In the genomic region with DNA sequence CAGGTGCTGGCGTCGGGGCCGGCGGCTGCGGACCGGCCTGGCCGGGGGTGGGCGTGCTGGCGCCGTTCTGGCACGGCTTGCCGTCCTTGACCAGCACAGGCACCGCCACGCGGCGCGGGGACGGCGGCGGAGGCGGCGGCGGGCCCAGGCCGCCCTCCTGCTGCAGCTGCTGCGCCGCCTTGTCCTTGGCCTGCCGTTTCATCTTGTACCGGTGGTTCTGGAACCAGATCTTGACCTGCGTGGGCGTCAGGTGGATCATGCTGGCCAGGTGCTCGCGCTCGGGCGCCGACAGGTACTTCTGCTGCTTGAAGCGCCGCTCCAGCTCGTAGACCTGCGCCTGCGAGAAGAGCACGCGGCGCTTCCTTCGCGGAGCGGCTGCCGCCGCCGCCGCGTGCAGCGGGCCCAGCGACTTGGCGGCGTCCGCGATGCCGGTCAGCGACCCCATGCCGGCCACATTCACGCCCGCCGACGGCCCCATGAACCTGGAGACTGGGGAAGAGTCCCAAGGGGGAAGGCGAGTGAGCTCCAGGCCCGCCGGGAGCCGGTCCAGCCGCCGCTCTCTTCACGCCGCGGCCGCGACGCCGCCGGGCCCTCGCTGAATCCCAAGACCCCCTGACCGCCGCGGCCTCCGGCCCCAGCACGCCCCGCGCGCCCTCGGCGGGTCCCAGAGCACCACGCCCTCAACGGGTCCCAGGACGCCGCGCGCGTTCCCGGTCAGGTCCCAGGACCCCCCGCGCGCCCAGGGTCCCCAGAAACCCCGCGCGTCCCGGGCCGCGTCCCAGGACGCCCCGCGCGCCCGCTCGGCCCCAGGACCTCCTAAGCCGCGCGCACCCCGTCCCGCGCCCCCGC, we compare ENCODE assay signal across 1 cellular context.
A peak's percentile ranks its signal among the peaks of the same experiment; 100 is the strongest.
TF ChIP-seq lines count a peak whose summit lies in the region.

No MANE protein-coding gene starts in this region.

TF ChIP-seq in endothelial cell of umbilical vein, 7 proteins besides CTCF, POLR2A, EP300 and RAD21 (continued from another document):
- peak; percentile 99 for TF ChIP-seq EZH2 (IDR thresholded peaks at IDR 0.05; ENCODE audit: borderline replicate concordance, low read depth, low read length, severe bottlenecking)
- TF ChIP-seq, protein P1, sequence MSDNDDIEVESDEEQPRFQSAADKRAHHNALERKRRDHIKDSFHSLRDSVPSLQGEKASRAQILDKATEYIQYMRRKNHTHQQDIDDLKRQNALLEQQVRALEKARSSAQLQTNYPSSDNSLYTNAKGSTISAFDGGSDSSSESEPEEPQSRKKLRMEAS (IDR thresholded peaks at IDR 0.05; ENCODE audit: insufficient read depth, insufficient read length), result no peak
